In the genomic region with DNA sequence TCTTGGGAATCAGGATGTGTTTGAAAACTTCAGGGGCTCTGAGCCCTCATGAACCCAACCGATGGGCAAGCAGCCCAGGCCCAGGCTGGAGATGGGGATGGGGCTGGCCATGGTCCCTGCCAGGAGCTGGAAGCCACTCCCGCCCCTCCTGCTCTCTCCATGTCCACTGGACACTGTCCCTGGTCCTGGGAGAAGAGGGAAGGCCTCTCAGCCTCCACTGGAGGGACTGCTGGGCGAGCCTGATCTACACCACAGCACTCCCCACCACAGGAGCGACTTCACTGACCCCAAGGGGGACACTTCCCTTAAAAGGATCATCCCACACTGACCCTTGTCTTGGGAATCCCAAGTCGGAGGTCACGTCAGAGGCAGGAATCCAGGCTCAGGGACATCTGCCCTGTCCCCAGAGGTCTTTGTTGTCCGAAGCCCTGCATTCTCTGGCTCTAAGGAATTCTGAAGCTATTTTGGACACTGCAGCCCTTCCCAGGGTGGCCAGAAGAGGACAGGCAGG, we compare ENCODE assay signal across 1 cellular context.
TF ChIP-seq lines count a peak whose summit lies in the region.

No MANE protein-coding gene starts in this region.

TF ChIP-seq in H1, 55 proteins besides CTCF, POLR2A, EP300 and RAD21:
- TF ChIP-seq SIN3A (conservative IDR thresholded peaks at IDR 0.05 in 1 of 2, IDR thresholded peaks at IDR 0.05 in 1 of 2; ENCODE audit: low read depth in 1 of 2, low read length in 2 of 2) (no peak), FOSL1 (IDR thresholded peaks at IDR 0.05; ENCODE audit: insufficient read depth, low read depth, low read length) (no peak), BACH1 (IDR thresholded peaks at IDR 0.05; ENCODE audit: low read length) (no peak), JUND (IDR thresholded peaks at IDR 0.05; ENCODE audit: low read length) (no peak), RFX5 (IDR thresholded peaks at IDR 0.05; ENCODE audit: borderline replicate concordance, low read depth, low read length) (no peak), PHF8 (conservative IDR thresholded peaks at IDR 0.05; ENCODE audit: low read depth, low read length) (no peak), CREB1 (IDR thresholded peaks at IDR 0.05) (no peak), TEAD4 (IDR thresholded peaks at IDR 0.05; ENCODE audit: low read depth, low read length) (no peak), SRF (IDR thresholded peaks at IDR 0.05; ENCODE audit: low read depth, low read length) (no peak), RNF2 (IDR thresholded peaks at IDR 0.05; ENCODE audit: borderline replicate concordance, low read depth, low read length, missing control alignments, poor library complexity, severe bottlenecking) (no peak), SIX5 (IDR thresholded peaks at IDR 0.05; ENCODE audit: low read depth, low read length) (no peak), TAF1 (IDR thresholded peaks at IDR 0.05; ENCODE audit: low read depth, low read length) (no peak), SP4 (IDR thresholded peaks at IDR 0.05; ENCODE audit: low read length) (no peak), USF2 (IDR thresholded peaks at IDR 0.05; ENCODE audit: low read length) (no peak), TAF7 (optimal IDR thresholded peaks at IDR 0.05; ENCODE audit: borderline replicate concordance, low read depth, low read length) (no peak), YY1 (IDR thresholded peaks at IDR 0.05; ENCODE audit: low read depth, low read length) (no peak), SUZ12 (IDR thresholded peaks at IDR 0.05; ENCODE audit: low read length) (no peak), BRCA1 (IDR thresholded peaks at IDR 0.05; ENCODE audit: low read depth, low read length) (no peak), BCL11A (IDR thresholded peaks at IDR 0.05; ENCODE audit: low read depth in 2 of 2, low read length in 2 of 2) (no peak)
- TF ChIP-seq, protein P1, sequence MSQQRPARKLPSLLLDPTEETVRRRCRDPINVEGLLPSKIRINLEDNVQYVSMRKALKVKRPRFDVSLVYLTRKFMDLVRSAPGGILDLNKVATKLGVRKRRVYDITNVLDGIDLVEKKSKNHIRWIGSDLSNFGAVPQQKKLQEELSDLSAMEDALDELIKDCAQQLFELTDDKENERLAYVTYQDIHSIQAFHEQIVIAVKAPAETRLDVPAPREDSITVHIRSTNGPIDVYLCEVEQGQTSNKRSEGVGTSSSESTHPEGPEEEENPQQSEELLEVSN (IDR thresholded peaks at IDR 0.05) = no peak
TF ChIP-seq in H1: peak in this region for 0.
